Comparison of ENCODE assay signal across 15 cellular contexts in genomic region chr11:30666817-30667216, GRCh38.
DNase-seq lines count a peak whose midpoint lies in the region; ATAC-seq and TF ChIP-seq lines count a peak whose summit lies in the region.
"Had no signal": no experiment of that assay in that cellular context is flagged by ENCODE, and none has a peak within 500 bp of the region (broad histone marks: within the 10 kb centered on the region; RNA-seq: fewer than 3 reads in every experiment).

No MANE protein-coding gene starts in this region.

- in situ Hi-C loops in GM13976 (cut with MboI; ENCODE audit: low sequenced_read_pairs, unreplicated experiment), result no loop called here

- TF ChIP-seq CTCF in GM13976 (IDR thresholded peaks at IDR 0.05; ENCODE audit: borderline replicate concordance, control extremely low read depth, extremely low read depth, insufficient read depth, missing control alignments), result no peak

- ATAC-seq in GM19351 (IDR thresholded peaks at IDR 0.05; ENCODE audit: unreplicated experiment), result peak; percentile 89
- peak; percentile 63 for ATAC-seq in HG02938 (IDR thresholded peaks at IDR 0.05; ENCODE audit: unreplicated experiment)
- peak; percentile 43 to 54 for ATAC-seq in stimulated activated naive B cell treated with anti-CD40 and anti-IgM and Interleukin-4, amounts not matched to agents 10 μg/mL and 1 μg/mL and 100 μg/mL, for 72 hours (replicated peaks)
- ATAC-seq: K562 had no signal

- H3K4me3 Mint-ChIP-seq in stimulated activated naive B cell treated with anti-CD40 and anti-IgM and Interleukin-4, amounts not matched to agents 10 μg/mL and 1 μg/mL and 100 μg/mL, for 72 hours, result no peak overlapping the region
- H3K4me3 Mint-ChIP-seq: B cell; CD4-positive, alpha-beta T cell had no signal

- H3K9me3 Mint-ChIP-seq in stimulated activated naive B cell treated with anti-CD40 and anti-IgM and Interleukin-4, amounts not matched to agents 10 μg/mL and 1 μg/mL and 100 μg/mL, for 72 hours, result peaks cover 6 to 7% of the 10 kb centered on the region in 2 donors
- H3K9me3 Mint-ChIP-seq: CD4-positive, alpha-beta T cell had no signal

- no peak overlapping the region for H3K27ac Mint-ChIP-seq in stimulated activated naive B cell treated with anti-CD40 and anti-IgM and Interleukin-4, amounts not matched to agents 10 μg/mL and 1 μg/mL and 100 μg/mL, for 72 hours
- H3K27ac Mint-ChIP-seq: B cell; CD4-positive, alpha-beta T cell had no signal

- no peaks in the 10 kb centered on the region for H3K4me1 Mint-ChIP-seq in stimulated activated naive B cell treated with anti-CD40 and anti-IgM and Interleukin-4, amounts not matched to agents 10 μg/mL and 1 μg/mL and 100 μg/mL, for 72 hours
- H3K4me1 Mint-ChIP-seq: B cell had no signal

- DNase-seq in GM13976 (ENCODE audit: low spot score) (peak; percentile 7), HK-2 (ENCODE audit: unreplicated experiment) (no peak), mesenteric fat pad (ENCODE audit: low spot score) (no peak), NOMO-1 treated with dmso at 0.1 percent for 144 hours (lab: John Stamatoyannopoulos, UW; ENCODE audit: unreplicated experiment) (no peak)
- no peak for DNase-seq in stimulated activated naive B cell treated with anti-CD40 and anti-IgM and Interleukin-4, amounts not matched to agents 10 μg/mL and 1 μg/mL and 100 μg/mL, for 72 hours
- DNase-seq: C1 segment of cervical spinal cord; Calu3; CD4-positive, alpha-beta T cell; DMS 273 treated with DMSO at 0.1 percent for 48 hours; GOT3; Karpas-422 had no signal

- H3K36me3 Mint-ChIP-seq in stimulated activated naive B cell treated with anti-CD40 and anti-IgM and Interleukin-4, amounts not matched to agents 10 μg/mL and 1 μg/mL and 100 μg/mL, for 72 hours, result no peaks in the 10 kb centered on the region

- H3K27me3 Mint-ChIP-seq in stimulated activated naive B cell treated with anti-CD40 and anti-IgM and Interleukin-4, amounts not matched to agents 10 μg/mL and 1 μg/mL and 100 μg/mL, for 72 hours, result peaks cover 0 to 11% of the 10 kb centered on the region in 2 donors
- H3K27me3 Mint-ChIP-seq: B cell; CD4-positive, alpha-beta T cell had no signal
